In the genomic region with DNA sequence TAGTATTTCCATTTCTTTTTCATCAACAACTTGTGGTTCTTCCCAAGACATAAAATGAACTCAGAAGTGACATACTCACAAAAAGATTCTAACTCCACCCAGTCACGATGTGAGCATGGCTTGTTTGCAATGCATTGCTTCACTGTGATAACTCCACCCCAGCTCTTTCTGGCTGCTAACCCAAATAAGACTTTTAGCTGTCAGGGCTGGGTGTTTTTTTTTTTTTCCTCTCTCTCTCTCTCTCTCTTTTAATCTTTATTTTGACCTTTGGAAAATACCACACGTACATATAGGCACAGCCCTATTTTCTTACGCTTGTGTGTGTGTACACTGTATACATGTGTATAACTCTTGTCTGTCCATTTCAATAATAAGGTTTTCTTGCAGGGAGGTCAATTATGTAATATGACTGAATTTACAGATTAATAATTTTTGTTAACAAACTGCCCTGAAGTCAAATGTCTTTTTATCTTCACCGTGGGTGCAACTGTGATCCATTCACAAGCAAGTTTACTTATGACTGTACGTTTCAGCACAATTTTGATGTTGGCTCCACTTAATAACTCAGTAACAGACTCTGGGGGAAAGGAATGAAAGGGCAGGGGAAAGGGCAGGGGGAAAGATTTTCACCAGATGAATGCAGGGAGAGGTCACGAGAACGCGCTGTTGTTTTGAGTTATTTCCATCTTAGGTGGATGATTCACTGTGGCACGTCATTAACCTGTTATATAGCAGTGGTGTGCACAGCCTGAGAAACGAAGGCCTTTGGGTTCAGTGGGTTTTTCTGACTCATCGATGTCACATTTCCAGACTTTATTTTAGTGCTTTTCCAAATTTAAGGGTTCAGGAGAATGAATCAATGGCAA, we compare ENCODE assay signal across 8 cellular contexts. TPM values are rescaled to one million over a fixed set of nuclear protein-coding genes. Genes with fewer than 3 reads are reported as not detected.
A peak's percentile ranks its signal among the peaks of the same experiment; 100 is the strongest.
DNase-seq lines count a peak whose midpoint lies in the region; ATAC-seq and TF ChIP-seq lines count a peak whose summit lies in the region.

No MANE protein-coding gene starts in this region.

- 71% methylated on average over 11 of the region's 11 CpGs for WGBS in thymus

- intact Hi-C loops in left colon (cut with DNase I, micrococcal nuclease), result no loop called here

- ATAC-seq in GM18867 (IDR thresholded peaks at IDR 0.05; ENCODE audit: unreplicated experiment) (peak; percentile 79), HG03045 (IDR thresholded peaks at IDR 0.05; ENCODE audit: unreplicated experiment) (peak; percentile 72), naive B cell (ENCODE audit: low read depth in 2 of 2) (no peak), left colon (no peak)

- H3K9me3 ChIP-seq in thymus (ENCODE audit: control insufficient read depth), result no peaks in the 10 kb centered on the region

- no peaks in the 10 kb centered on the region for H3K27me3 Mint-ChIP-seq in T-helper 2 cell treated with Interferon-gamma antibody and Interleukin-4, amounts not matched to agents 5 μg/mL and 100 μg/mL, for 36 hours (ENCODE audit: low read depth)
- H3K27me3 Mint-ChIP-seq in naive B cell, result no peaks in the 10 kb centered on the region

- H3K4me3 ChIP-seq in brain microvascular endothelial cell (ENCODE audit: low read depth, low read length), result no peak overlapping the region
- H3K4me3 ChIP-seq in thymus (ENCODE audit: low read length), result no peak overlapping the region

- H3K27me3 ChIP-seq in brain microvascular endothelial cell (replicated peaks), result no peaks in the 10 kb centered on the region
- H3K27me3 ChIP-seq in thymus (ENCODE audit: control insufficient read depth, insufficient read depth), result no peaks in the 10 kb centered on the region

- peaks cover under 1% of the 10 kb centered on the region for H3K9me3 Mint-ChIP-seq in T-helper 2 cell treated with Interferon-gamma antibody and Interleukin-4, amounts not matched to agents 5 μg/mL and 100 μg/mL, for 36 hours
- H3K9me3 Mint-ChIP-seq in naive B cell, result no peaks in the 10 kb centered on the region

- H3K36me3 ChIP-seq in brain microvascular endothelial cell (replicated peaks) (no peaks in the 10 kb centered on the region), thymus (ENCODE audit: control insufficient read depth, insufficient read depth) (peaks cover 6% of the 10 kb centered on the region)

- H3K4me1 Mint-ChIP-seq in T-helper 2 cell treated with Interferon-gamma antibody and Interleukin-4, amounts not matched to agents 5 μg/mL and 100 μg/mL, for 36 hours (ENCODE audit: low read depth), result peaks cover 50% of the 10 kb centered on the region
- peaks cover 51 to 66% (median 58%) of the 10 kb centered on the region in 3 donors for H3K4me1 Mint-ChIP-seq in naive B cell

- H3K27ac ChIP-seq in brain microvascular endothelial cell (peak overlapping the region; percentile 99), thymus (ENCODE audit: low read depth) (peak overlapping the region; percentile 75)

- peaks cover 25% of the 10 kb centered on the region for H3K4me1 ChIP-seq in thymus (ENCODE audit: control insufficient read depth, insufficient read depth, low read length)

- in situ Hi-C loops in brain microvascular endothelial cell (cut with HindIII; ENCODE audit: low pct_ligation_motif_present, low sequenced_read_pairs), result no loop called here

- DNase-seq in T-helper 2 cell treated with Interferon-gamma antibody and Interleukin-4, amounts not matched to agents 5 μg/mL and 100 μg/mL, for 36 hours (ENCODE audit: low spot score), result peak; percentile 85
- DNase-seq in brain microvascular endothelial cell (peak; percentile 90), naive B cell (no peak), left colon (no peak), NCI-H345 (lab: John Stamatoyannopoulos, UW) (no peak)

- H3K36me3 Mint-ChIP-seq in T-helper 2 cell treated with Interferon-gamma antibody and Interleukin-4, amounts not matched to agents 5 μg/mL and 100 μg/mL, for 36 hours (ENCODE audit: low read depth), result peaks cover 13% of the 10 kb centered on the region
- peaks cover 1 to 11% of the 10 kb centered on the region in 2 donors for H3K36me3 Mint-ChIP-seq in naive B cell

- H3K27ac Mint-ChIP-seq in T-helper 2 cell treated with Interferon-gamma antibody and Interleukin-4, amounts not matched to agents 5 μg/mL and 100 μg/mL, for 36 hours, result peak overlapping the region; percentile 98
- peak overlapping the region in 5 of 6 donors; percentile 13 to 57 (median 34) for H3K27ac Mint-ChIP-seq in naive B cell

- peak overlapping the region; percentile 79 for H3K4me3 Mint-ChIP-seq in T-helper 2 cell treated with Interferon-gamma antibody and Interleukin-4, amounts not matched to agents 5 μg/mL and 100 μg/mL, for 36 hours
- H3K4me3 Mint-ChIP-seq in naive B cell, result peak overlapping the region in 2 of 8 donors; percentile 1 to 50

- no peak for TF ChIP-seq CTCF in brain microvascular endothelial cell (IDR thresholded peaks at IDR 0.05; ENCODE audit: low read depth, low read length, missing control alignments)

RNA-seq across cellular contexts. Expression of gene APBB1IP, which starts 49.1 kb away (rescaled TPM):
- polyA plus RNA-seq in naive B cell (ENCODE audit: low read depth in 6 of 6) (10 to 100 TPM; 40.1 to 76.1 (median 45.0) TPM), thymus (40.0 TPM)
- total RNA-seq in left colon, result 1 to 10 TPM; 2.0 to 4.6 TPM

Comparison
In these comparisons a context has a peak if more than half of its experiments do, and no peak if none do; other contexts are left out.
1. ATAC-seq: peak in GM18867 (single experiment) and HG03045 (single experiment); none in naive B cell (0 of 2) and left colon (single experiment).
2. DNase-seq: peak in T-helper 2 cell treated with Interferon-gamma antibody and Interleukin-4, amounts not matched to agents 5 μg/mL and 100 μg/mL, for 36 hours (single experiment) and brain microvascular endothelial cell (single experiment); none in naive B cell (single experiment), left colon (0 of 2) and NCI-H345 (single experiment).